1 cellular context compared by ENCODE assay signal in genomic region chr9:84669008-84669292, GRCh38.
TF ChIP-seq lines count a peak whose summit lies in the region.

No MANE protein-coding gene starts in this region.

TF ChIP-seq in liver, 16 proteins besides CTCF, POLR2A, EP300 and RAD21 (continued from another document):
- TF ChIP-seq ZBTB33 (IDR thresholded peaks at IDR 0.05) (no peak), JUND (IDR thresholded peaks at IDR 0.05) (no peak), RXRA (IDR thresholded peaks at IDR 0.05) (no peak), TAF1 (conservative IDR thresholded peaks at IDR 0.05) (no peak), NR2F2 (IDR thresholded peaks at IDR 0.05) (no peak), ATF3 (IDR thresholded peaks at IDR 0.05) (no peak), EGR1 (IDR thresholded peaks at IDR 0.05; ENCODE audit: low read depth in 2 of 2) (no peak)
